ENCODE assay signal across 8 cellular contexts in the genomic region with DNA sequence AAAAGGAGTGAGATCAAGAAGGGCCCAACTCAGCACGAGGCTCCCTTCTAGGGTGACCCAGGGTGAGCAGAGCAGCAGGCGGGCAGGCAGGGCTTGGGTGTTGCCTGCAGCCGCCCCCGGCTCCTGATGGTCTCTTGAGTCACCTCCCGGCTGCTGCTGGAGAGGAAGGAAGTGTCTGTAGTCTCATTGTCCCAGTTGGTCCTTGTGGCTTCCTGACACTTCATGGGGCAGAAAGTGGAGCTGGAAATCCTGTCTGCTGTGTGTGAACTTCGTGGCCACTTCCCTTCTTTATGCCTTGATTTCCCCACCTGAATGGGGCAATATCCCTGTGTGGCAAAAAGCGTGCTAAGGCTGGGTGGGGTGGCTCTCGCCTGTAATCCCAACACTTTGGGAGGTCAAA. TPM values are rescaled to one million over a fixed set of nuclear protein-coding genes. Genes with fewer than 3 reads are reported as not detected.
DNase-seq lines count a peak whose midpoint lies in the region; ATAC-seq, FAIRE-seq and TF ChIP-seq lines count a peak whose summit lies in the region.

No MANE protein-coding gene starts in this region.

- H3K9me3 Mint-ChIP-seq in activated CD8-positive, alpha-beta T cell treated with anti-CD3 and anti-CD28 coated beads, Interleukin-2, amount 10 ng/mL, durations not matched to agents 7 days and 5 days (ENCODE audit: insufficient read depth), result no peaks in the 10 kb centered on the region
- no peaks in the 10 kb centered on the region for H3K9me3 Mint-ChIP-seq in type B pancreatic cell

- no peak overlapping the region for H2BK12ac ChIP-seq in trophoblast cell (ENCODE audit: low read length)

- no peak overlapping the region for H3K4me3 ChIP-seq in liver (ENCODE audit: low read depth in 1 of 3, low read length in 3 of 3)
- H3K4me3 ChIP-seq in HepG2 (replicated peaks in 1 of 3; ENCODE audit: insufficient read depth in 1 of 3, low read depth in 2 of 3, low read length in 3 of 3), result no peak overlapping the region
- peak overlapping the region in 1 of 2 donors; percentile 90 for H3K4me3 ChIP-seq in right atrium auricular region
- no peak overlapping the region for H3K4me3 ChIP-seq in trophoblast cell (ENCODE audit: low read depth, low read length)

- no peak overlapping the region for H4K91ac ChIP-seq in trophoblast cell (ENCODE audit: low read depth, low read length)

- peaks cover 3% of the 10 kb centered on the region for H3K79me1 ChIP-seq in trophoblast cell (ENCODE audit: low read length)

- in situ Hi-C loops in HepG2 (cut with HindIII; ENCODE audit: extremely low pct_ligation_motif_present, low pct_unique_long_range_greater_than_20kb), result no loop called here

- POLR2A ChIA-PET in HepG2 (lab: Yijun Ruan, JAX), result no interaction called here
- POLR2A ChIA-PET in activated CD8-positive, alpha-beta T cell treated with anti-CD3 and anti-CD28 coated beads, Interleukin-2, amount 10 ng/mL, durations not matched to agents 7 days and 5 days (lab: Charles Lee), result no interaction called here

- peaks cover 40% of the 10 kb centered on the region for H3K4me1 Mint-ChIP-seq in activated CD8-positive, alpha-beta T cell treated with anti-CD3 and anti-CD28 coated beads, Interleukin-2, amount 10 ng/mL, durations not matched to agents 7 days and 5 days (ENCODE audit: low read depth)
- H3K4me1 Mint-ChIP-seq in type B pancreatic cell (ENCODE audit: unreplicated experiment), result peaks cover 20% of the 10 kb centered on the region

- H3K18ac ChIP-seq in trophoblast cell (ENCODE audit: low read length), result no peak overlapping the region

- no peak overlapping the region for H3K14ac ChIP-seq in trophoblast cell (ENCODE audit: low read length)

- BruUV-seq in HepG2 (replicated peaks; lab: Mats Ljungman, UMichigan), result no TSS peak

- peak overlapping the region; percentile 50 for H3K27ac Mint-ChIP-seq in activated CD8-positive, alpha-beta T cell treated with anti-CD3 and anti-CD28 coated beads, Interleukin-2, amount 10 ng/mL, durations not matched to agents 7 days and 5 days
- H3K27ac Mint-ChIP-seq in type B pancreatic cell, result peak overlapping the region; percentile 29

- intact Hi-C loops in HepG2 (cut with micrococcal nuclease; ENCODE audit: unreplicated experiment), result no loop called here

- peaks cover 31% of the 10 kb centered on the region for H3K36me3 Mint-ChIP-seq in activated CD8-positive, alpha-beta T cell treated with anti-CD3 and anti-CD28 coated beads, Interleukin-2, amount 10 ng/mL, durations not matched to agents 7 days and 5 days (ENCODE audit: low read depth)
- H3K36me3 Mint-ChIP-seq in type B pancreatic cell, result peaks cover 3% of the 10 kb centered on the region

- peaks cover 19% of the 10 kb centered on the region for H3K79me2 ChIP-seq in HepG2 (ENCODE audit: insufficient read depth, low read length)
- H3K79me2 ChIP-seq in trophoblast cell (ENCODE audit: control insufficient read depth, insufficient read depth, low read length, poor library complexity), result peaks cover 9% of the 10 kb centered on the region

- no peaks in the 10 kb centered on the region for H3K9me3 ChIP-seq in liver (ENCODE audit: control insufficient read depth in 4 of 4, low read length in 3 of 4)
- H3K9me3 ChIP-seq in HepG2 (ENCODE audit: low read length), result no peaks in the 10 kb centered on the region
- H3K9me3 ChIP-seq in right atrium auricular region, result no peaks in the 10 kb centered on the region
- H3K9me3 ChIP-seq in trophoblast cell (ENCODE audit: insufficient read depth, low read depth, low read length), result no peaks in the 10 kb centered on the region

- H3K27me3 Mint-ChIP-seq in activated CD8-positive, alpha-beta T cell treated with anti-CD3 and anti-CD28 coated beads, Interleukin-2, amount 10 ng/mL, durations not matched to agents 7 days and 5 days (ENCODE audit: low read depth), result no peaks in the 10 kb centered on the region
- H3K27me3 Mint-ChIP-seq in type B pancreatic cell, result no peaks in the 10 kb centered on the region

- no peak overlapping the region for H2BK5ac ChIP-seq in trophoblast cell (ENCODE audit: low read depth, low read length, poor library complexity)

- H3K27ac ChIP-seq in liver (ENCODE audit: low read depth in 1 of 2, low read length in 2 of 2), result no peak overlapping the region
- H3K27ac ChIP-seq in HepG2 (ENCODE audit: extremely low read length, insufficient read depth, low read length), result no peak overlapping the region
- H3K27ac ChIP-seq in right atrium auricular region, result peak overlapping the region; percentile 31 to 69
- H3K27ac ChIP-seq in trophoblast cell (ENCODE audit: low read depth, low read length), result no peak overlapping the region

- H2BK120ac ChIP-seq in trophoblast cell (ENCODE audit: insufficient read depth, low read length, poor library complexity), result no peak overlapping the region

- 60% methylated on average over 8 of the region's 8 CpGs for WGBS in liver
- WGBS in HepG2 (ENCODE audit: low lambda C conversion rate), result 81% methylated on average over 4 of the region's 8 CpGs
- no CpG with 5 or more reads among the region's 8 CpGs for whole genome bisulfite sequencing in trophoblast cell (ENCODE audit: extremely low coverage, insufficient coverage, insufficient read length)

- no peak for TF ChIP-seq POLR2A in HepG2 (IDR thresholded peaks at IDR 0.05; ENCODE audit: insufficient read depth in 1 of 2, low read depth in 2 of 2, low read length in 2 of 2)

- peaks cover 12 to 29% (median 20%) of the 10 kb centered on the region in 4 donors for H3K4me1 ChIP-seq in liver (ENCODE audit: control insufficient read depth in 4 of 4, insufficient read depth in 4 of 4, low read length in 3 of 4)
- H3K4me1 ChIP-seq in HepG2 (ENCODE audit: insufficient read depth, low read length), result peaks cover 31% of the 10 kb centered on the region
- peaks cover 0 to 47% of the 10 kb centered on the region in 2 donors for H3K4me1 ChIP-seq in right atrium auricular region
- H3K4me1 ChIP-seq in trophoblast cell (ENCODE audit: control insufficient read depth in 1 of 2, insufficient read depth in 2 of 2, low read length in 2 of 2), result peaks cover 13 to 14% of the 10 kb centered on the region in 2 experiments

- H3K36me3 ChIP-seq in liver (ENCODE audit: control insufficient read depth in 4 of 4, insufficient read depth in 3 of 4, low read depth in 1 of 4, low read length in 3 of 4), result peaks cover 11 to 22% (median 13%) of the 10 kb centered on the region in 4 donors
- H3K36me3 ChIP-seq in HepG2 (replicated peaks in 1 of 2; ENCODE audit: control insufficient read depth in 1 of 2, insufficient read depth in 2 of 2, low read length in 2 of 2), result peaks cover 10 to 24% of the 10 kb centered on the region in 2 experiments; a peak in 4 of 5 replicates
- peaks cover 31% of the 10 kb centered on the region for H3K36me3 ChIP-seq in right atrium auricular region
- peaks cover 32 to 35% of the 10 kb centered on the region in 2 experiments for H3K36me3 ChIP-seq in trophoblast cell (ENCODE audit: control insufficient read depth in 1 of 2, insufficient read depth in 2 of 2, low read length in 2 of 2)

- H3K4ac ChIP-seq in trophoblast cell (ENCODE audit: low read depth, low read length), result no peak overlapping the region

- H2AFZ ChIP-seq in HepG2 (ENCODE audit: low read length), result no peak overlapping the region
- H2AFZ ChIP-seq in trophoblast cell (ENCODE audit: insufficient read depth, low read length, poor library complexity), result no peak overlapping the region

- no peak overlapping the region for H4K8ac ChIP-seq in trophoblast cell (ENCODE audit: low read depth, low read length)

- TF ChIP-seq EP300 in HepG2 (IDR thresholded peaks at IDR 0.05; ENCODE audit: low read depth in 2 of 2, low read length in 2 of 2), result no peak
- TF ChIP-seq EP300 in HepG2 (CRISPR knock-in tag; IDR thresholded peaks at IDR 0.05; ENCODE audit: borderline replicate concordance), result no peak

- no peak overlapping the region for H2AK5ac ChIP-seq in trophoblast cell (ENCODE audit: low read length)

- DNase-seq in HepG2 (ENCODE audit: low spot score) (no peak), right atrium auricular region (ENCODE audit: low spot score) (peak; percentile 79), type B pancreatic cell (ENCODE audit: extremely low spot score, unreplicated experiment) (no peak), trophoblast cell (no peak), activated gamma-delta T cell treated with Interleukin-2 at 50 U/mL for 16 hours (no peak)
- no peak for DNase-seq in activated CD8-positive, alpha-beta T cell treated with anti-CD3 and anti-CD28 coated beads, Interleukin-2, amount 10 ng/mL, durations not matched to agents 7 days and 5 days

- TF ChIP-seq CTCF in liver (IDR thresholded peaks at IDR 0.05; ENCODE audit: low read depth, low read length, missing input control) (no peak), HepG2 (CRISPR knock-in tag; IDR thresholded peaks at IDR 0.05) (no peak), right atrium auricular region (IDR thresholded peaks at IDR 0.05) (no peak), type B pancreatic cell (conservative IDR thresholded peaks at IDR 0.05) (no peak)

- peak overlapping the region; percentile 80 for H3K4me3 Mint-ChIP-seq in activated CD8-positive, alpha-beta T cell treated with anti-CD3 and anti-CD28 coated beads, Interleukin-2, amount 10 ng/mL, durations not matched to agents 7 days and 5 days
- peak overlapping the region; percentile 90 for H3K4me3 Mint-ChIP-seq in type B pancreatic cell

- H3K23ac ChIP-seq in trophoblast cell (ENCODE audit: low read length), result no peak overlapping the region

- CTCF ChIA-PET in HepG2 (lab: Yijun Ruan, JAX; ENCODE audit: low intra/inter-chr PET ratio, low total read pairs), result no interaction called here
- CTCF ChIA-PET in activated CD8-positive, alpha-beta T cell treated with anti-CD3 and anti-CD28 coated beads, Interleukin-2, amount 10 ng/mL, durations not matched to agents 7 days and 5 days (lab: Charles Lee), result interaction anchor here (1.0 kb wide), 1 partner anchor 129 kb away, joined by 3 read pairs; no protein-coding TSS in a partner anchor

- H3K4me2 ChIP-seq in HepG2 (ENCODE audit: low read depth, low read length) (no peak overlapping the region), trophoblast cell (ENCODE audit: low read length) (no peak overlapping the region)

- no peak for FAIRE-seq in HepG2 (lab: Jason Lieb, UNC)

- ATAC-seq in HepG2 (no peak), GM21367 (IDR thresholded peaks at IDR 0.05; ENCODE audit: unreplicated experiment) (no peak)
- no peak for ATAC-seq in activated CD8-positive, alpha-beta T cell treated with anti-CD3 and anti-CD28 coated beads, Interleukin-2, amount 10 ng/mL, durations not matched to agents 7 days and 5 days

- TF ChIP-seq RAD21 in liver (IDR thresholded peaks at IDR 0.05) (no peak), HepG2 (CRISPR knock-in tag; IDR thresholded peaks at IDR 0.05) (no peak)

- H3K27me3 ChIP-seq in liver (ENCODE audit: control insufficient read depth in 4 of 4, insufficient read depth in 4 of 4, low read length in 3 of 4), result no peaks in the 10 kb centered on the region
- no peaks in the 10 kb centered on the region; a peak in 1 of 5 replicates for H3K27me3 ChIP-seq in HepG2 (ENCODE audit: control insufficient read depth in 1 of 2, insufficient read depth in 2 of 2, low read length in 2 of 2)
- no peaks in the 10 kb centered on the region for H3K27me3 ChIP-seq in right atrium auricular region
- no peaks in the 10 kb centered on the region for H3K27me3 ChIP-seq in trophoblast cell (ENCODE audit: insufficient read depth, low read length)

- peaks cover 11% of the 10 kb centered on the region; the same call in 1 of the 2 replicates for H4K20me1 ChIP-seq in HepG2 (ENCODE audit: insufficient read depth, low read length)

- H4K12ac ChIP-seq in trophoblast cell (ENCODE audit: low read depth, low read length), result no peak overlapping the region

- H3K9ac ChIP-seq in liver (ENCODE audit: low read depth in 1 of 2, low read length in 2 of 2) (no peak overlapping the region), HepG2 (ENCODE audit: insufficient read depth, low read depth, low read length) (no peak overlapping the region), trophoblast cell (ENCODE audit: low read length) (no peak overlapping the region)

RNA-seq across cellular contexts. Expression of gene MAP1S, which starts 2.5 kb away (rescaled TPM):
- total RNA-seq in liver (10 to 100 TPM in 1 of 2 donors, 1 to 10 TPM in 1; 8.2 to 20.3 TPM), HepG2 (2016; rRNA removed; fragmentation: Illumina TruSeq; extraction: Trizol) (3.8 and 12.2 TPM in 2 replicates), right atrium auricular region (10 to 100 TPM; 26.8 to 31.2 TPM), type B pancreatic cell (ENCODE audit: low replicate concordance) (87.1 and 93.6 TPM in 2 replicates)
- polyA plus RNA-seq in liver (10 to 100 TPM in 1 of 2 donors, 1 to 10 TPM in 1; 8.2 to 12.9 TPM), HepG2 (2011; rRNA removed) (7.3 and 8.2 TPM in 2 replicates)
- 2.4 and 2.8 TPM in 2 replicates for total RNA-seq in HepG2 (2016; cell fraction: cytosol; rRNA removed; fragmentation: Illumina TruSeq; extraction: Trizol; ENCODE audit: low read depth)
- total RNA-seq in HepG2 (2016; cell fraction: insoluble cytoplasmic fraction; rRNA removed; fragmentation: Illumina TruSeq; extraction: Trizol), result 6.4 and 9.5 TPM in 2 replicates
- total RNA-seq in HepG2 (2016; cell fraction: membrane; rRNA removed; fragmentation: Illumina TruSeq; extraction: Trizol), result 6.3 and 6.5 TPM in 2 replicates
- 6.7 and 10.0 TPM in 2 replicates for total RNA-seq in HepG2 (2016; cell fraction: nucleus; rRNA removed; fragmentation: Illumina TruSeq; extraction: Trizol)
- polyA plus RNA-seq in HepG2 (2011; cell fraction: cytosol; rRNA removed), result 3.3 and 5.6 TPM in 2 replicates
- polyA plus RNA-seq in HepG2 (2011; cell fraction: nucleus; rRNA removed), result 34.8 and 36.5 TPM in 2 replicates
- polyA plus RNA-seq in HepG2 (2012), result 18.2 and 28.7 TPM in 2 replicates
- polyA plus RNA-seq in HepG2 (2016; cell fraction: cytosol; fragmentation: Illumina TruSeq; extraction: Trizol; ENCODE audit: low read depth), result 1.0 and 1.3 TPM in 2 replicates
- 8.8 and 13.1 TPM in 2 replicates for polyA plus RNA-seq in HepG2 (2016; cell fraction: insoluble cytoplasmic fraction; fragmentation: Illumina TruSeq; extraction: Trizol; ENCODE audit: low read depth)
- 2.1 and 3.2 TPM in 2 replicates for polyA plus RNA-seq in HepG2 (2016; cell fraction: membrane; fragmentation: Illumina TruSeq; extraction: Trizol; ENCODE audit: low read depth)
- 15.3 and 23.8 TPM in 2 replicates for polyA plus RNA-seq in HepG2 (2016; cell fraction: nucleus; fragmentation: Illumina TruSeq; extraction: Trizol; ENCODE audit: insufficient read depth, low read depth)
- 37.6 and 52.5 TPM in 2 replicates for polyA minus RNA-seq in HepG2 (2011; rRNA and poly(A)+ RNA removed; ENCODE audit: low replicate concordance)
- 19.4 and 24.6 TPM in 2 replicates for polyA minus RNA-seq in HepG2 (2011; cell fraction: cytosol; rRNA and poly(A)+ RNA removed)
- 10.9 and 11.4 TPM in 2 replicates for polyA minus RNA-seq in HepG2 (2011; cell fraction: nucleus; rRNA and poly(A)+ RNA removed)
- 10 to 100 TPM; 79.0 to 83.8 TPM for total RNA-seq in activated CD8-positive, alpha-beta T cell treated with anti-CD3 and anti-CD28 coated beads, Interleukin-2, amount 10 ng/mL, durations not matched to agents 7 days and 5 days
- 41.8 and 44.0 TPM in 2 replicates for polyA plus RNA-seq in trophoblast cell (2013)

RNA-seq across cellular contexts. Expression of gene FCHO1, which starts 29.5 kb away (rescaled TPM):
- total RNA-seq in liver, result 1 to 10 TPM; 2.1 to 2.8 TPM
- 1 to 10 TPM in 1 of 2 donors, under 1 TPM in 1; 0.69 to 1.3 TPM for polyA plus RNA-seq in liver
- total RNA-seq in HepG2 (2016; rRNA removed; fragmentation: Illumina TruSeq; extraction: Trizol), result 1.2 and 1.3 TPM in 2 replicates
- 0.18 and 1.7 TPM in 2 replicates for total RNA-seq in HepG2 (2016; cell fraction: cytosol; rRNA removed; fragmentation: Illumina TruSeq; extraction: Trizol; ENCODE audit: low read depth)
- 0.45 and 2.3 TPM in 2 replicates for total RNA-seq in HepG2 (2016; cell fraction: insoluble cytoplasmic fraction; rRNA removed; fragmentation: Illumina TruSeq; extraction: Trizol)
- 1.4 TPM in 2 replicates for total RNA-seq in HepG2 (2016; cell fraction: membrane; rRNA removed; fragmentation: Illumina TruSeq; extraction: Trizol)
- total RNA-seq in HepG2 (2016; cell fraction: nucleus; rRNA removed; fragmentation: Illumina TruSeq; extraction: Trizol), result 1.6 and 3.1 TPM in 2 replicates
- polyA plus RNA-seq in HepG2 (2011; rRNA removed), result 2.5 and 3.1 TPM in 2 replicates
- polyA plus RNA-seq in HepG2 (2011; cell fraction: cytosol; rRNA removed), result 0.95 and 1.5 TPM in 2 replicates
- 23.2 and 28.6 TPM in 2 replicates for polyA plus RNA-seq in HepG2 (2011; cell fraction: nucleus; rRNA removed)
- polyA plus RNA-seq in HepG2 (2012), result 4.3 and 5.3 TPM in 2 replicates
- polyA plus RNA-seq in HepG2 (2016; cell fraction: cytosol; fragmentation: Illumina TruSeq; extraction: Trizol; ENCODE audit: low read depth), result 0.75 and 1.1 TPM in 2 replicates
- polyA plus RNA-seq in HepG2 (2016; cell fraction: insoluble cytoplasmic fraction; fragmentation: Illumina TruSeq; extraction: Trizol; ENCODE audit: low read depth), result 0.76 and 2.0 TPM in 2 replicates
- polyA plus RNA-seq in HepG2 (2016; cell fraction: membrane; fragmentation: Illumina TruSeq; extraction: Trizol; ENCODE audit: low read depth), result 0.88 and 1.4 TPM in 2 replicates
- polyA plus RNA-seq in HepG2 (2016; cell fraction: nucleus; fragmentation: Illumina TruSeq; extraction: Trizol; ENCODE audit: insufficient read depth, low read depth), result 4.8 and 5.1 TPM in 2 replicates
- 1.3 and 16.7 TPM in 2 replicates for polyA minus RNA-seq in HepG2 (2011; rRNA and poly(A)+ RNA removed; ENCODE audit: low replicate concordance)
- polyA minus RNA-seq in HepG2 (2011; cell fraction: cytosol; rRNA and poly(A)+ RNA removed), result 2.5 and 4.6 TPM in 2 replicates
- 20.1 and 21.3 TPM in 2 replicates for polyA minus RNA-seq in HepG2 (2011; cell fraction: nucleus; rRNA and poly(A)+ RNA removed)
- 10 to 100 TPM; 55.0 to 58.1 TPM for total RNA-seq in activated CD8-positive, alpha-beta T cell treated with anti-CD3 and anti-CD28 coated beads, Interleukin-2, amount 10 ng/mL, durations not matched to agents 7 days and 5 days
- 1 to 10 TPM in 1 of 2 donors, under 1 TPM in 1; 0.19 to 1.3 TPM for total RNA-seq in right atrium auricular region
- 2.5 and 4.4 TPM in 2 replicates for total RNA-seq in type B pancreatic cell (ENCODE audit: low replicate concordance)
- polyA plus RNA-seq in trophoblast cell (2013), result 0.88 and 0.90 TPM in 2 replicates

RNA-seq across cellular contexts. Expression of gene UNC13A, which starts 33.7 kb away (rescaled TPM):
- total RNA-seq in liver (under 1 TPM in 1 of 2 donors, not detected in 1; under 0.01 TPM), HepG2 (2016; rRNA removed; fragmentation: Illumina TruSeq; extraction: Trizol) (0.07 and 0.11 TPM in 2 replicates), right atrium auricular region (under 1 TPM in 1 of 2 donors, not detected in 1; 0.08 TPM), type B pancreatic cell (ENCODE audit: low replicate concordance) (4.3 and 6.2 TPM in 2 replicates)
- polyA plus RNA-seq in liver (under 1 TPM in 1 of 2 donors, not detected in 1; 0.01 TPM), HepG2 (2011; rRNA removed) (0.34 and 0.45 TPM in 2 replicates)
- total RNA-seq in HepG2 (2016; cell fraction: cytosol; rRNA removed; fragmentation: Illumina TruSeq; extraction: Trizol; ENCODE audit: low read depth), result not detected in 2 replicates
- 0.09 TPM in 2 replicates for total RNA-seq in HepG2 (2016; cell fraction: insoluble cytoplasmic fraction; rRNA removed; fragmentation: Illumina TruSeq; extraction: Trizol)
- 0.03 and 0.06 TPM in 2 replicates for total RNA-seq in HepG2 (2016; cell fraction: membrane; rRNA removed; fragmentation: Illumina TruSeq; extraction: Trizol)
- total RNA-seq in HepG2 (2016; cell fraction: nucleus; rRNA removed; fragmentation: Illumina TruSeq; extraction: Trizol), result 0.09 and 0.16 TPM in 2 replicates
- 0.09 and 0.10 TPM in 2 replicates for polyA plus RNA-seq in HepG2 (2011; cell fraction: cytosol; rRNA removed)
- polyA plus RNA-seq in HepG2 (2011; cell fraction: nucleus; rRNA removed), result 1.7 and 2.0 TPM in 2 replicates
- polyA plus RNA-seq in HepG2 (2012), result 0.17 and 0.20 TPM in 2 replicates
- not detected in 2 replicates for polyA plus RNA-seq in HepG2 (2016; cell fraction: cytosol; fragmentation: Illumina TruSeq; extraction: Trizol; ENCODE audit: low read depth)
- polyA plus RNA-seq in HepG2 (2016; cell fraction: insoluble cytoplasmic fraction; fragmentation: Illumina TruSeq; extraction: Trizol; ENCODE audit: low read depth), result 0.05 and 0.14 TPM in 2 replicates
- polyA plus RNA-seq in HepG2 (2016; cell fraction: membrane; fragmentation: Illumina TruSeq; extraction: Trizol; ENCODE audit: low read depth), result 0.02 TPM in 1 of 2 replicates, not detected in the other
- polyA plus RNA-seq in HepG2 (2016; cell fraction: nucleus; fragmentation: Illumina TruSeq; extraction: Trizol; ENCODE audit: insufficient read depth, low read depth), result 0.40 and 0.84 TPM in 2 replicates
- 0.24 and 0.63 TPM in 2 replicates for polyA minus RNA-seq in HepG2 (2011; rRNA and poly(A)+ RNA removed; ENCODE audit: low replicate concordance)
- polyA minus RNA-seq in HepG2 (2011; cell fraction: cytosol; rRNA and poly(A)+ RNA removed), result 0.18 and 0.30 TPM in 2 replicates
- 0.62 and 1.2 TPM in 2 replicates for polyA minus RNA-seq in HepG2 (2011; cell fraction: nucleus; rRNA and poly(A)+ RNA removed)
- under 1 TPM; 0.03 TPM for total RNA-seq in activated CD8-positive, alpha-beta T cell treated with anti-CD3 and anti-CD28 coated beads, Interleukin-2, amount 10 ng/mL, durations not matched to agents 7 days and 5 days
- 0.01 and 0.03 TPM in 2 replicates for polyA plus RNA-seq in trophoblast cell (2013)

Comparison
In these comparisons a context has a peak if more than half of its experiments do, and no peak if none do; other contexts are left out.
1. H3K27ac ChIP-seq: peak in right atrium auricular region (2 of 2); none in liver (0 of 2), HepG2 (single experiment) and trophoblast cell (single experiment).
2. RNA of gene FCHO1, which starts 29.5 kb away (total RNA-seq): 55.0 to 58.1 TPM in activated CD8-positive, alpha-beta T cell treated with anti-CD3 and anti-CD28 coated beads, Interleukin-2, amount 10 ng/mL, durations not matched to agents 7 days and 5 days; 2.5 to 4.4 TPM in type B pancreatic cell, 2.1 to 2.8 TPM in liver, 0.18 to 3.1 TPM in HepG2 and 0.19 to 1.3 TPM in right atrium auricular region; every median in the first group is over 10 times any median in the second.